ENCODE assay signal across 8 cellular contexts in the genomic region with DNA sequence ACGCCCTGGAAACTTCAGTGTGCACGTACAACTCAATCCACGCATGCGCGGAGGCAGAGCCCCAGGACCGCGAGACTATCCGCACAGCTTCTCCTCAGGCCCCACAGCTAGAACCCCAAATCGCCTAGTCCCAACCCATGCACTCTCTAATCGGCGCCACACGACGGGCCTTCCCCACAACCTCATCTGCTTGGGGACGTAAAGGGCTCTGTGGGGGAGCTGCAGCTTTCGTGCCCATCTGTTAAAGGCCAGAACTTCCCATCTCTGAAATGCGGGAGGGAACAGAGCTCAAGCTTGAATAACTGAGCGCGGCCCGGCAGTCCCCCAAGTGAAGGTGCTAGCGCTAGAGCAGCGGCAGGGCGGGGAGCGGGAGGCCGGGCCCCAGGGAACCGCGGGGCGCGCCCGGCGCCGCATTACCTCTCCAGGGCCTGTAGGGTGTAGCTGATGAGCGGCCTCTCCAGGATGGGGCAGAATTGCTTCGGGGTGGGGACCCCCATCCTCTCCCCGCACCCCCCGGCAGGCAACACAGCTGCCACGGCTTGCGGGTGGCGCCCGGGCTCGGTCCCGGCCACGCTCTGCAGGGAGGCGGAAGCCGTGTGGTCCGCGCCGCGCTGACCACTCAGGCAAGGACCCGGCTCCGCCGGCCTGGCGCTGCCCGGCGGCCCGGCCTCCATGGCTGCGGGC. TPM values are rescaled to one million over a fixed set of nuclear protein-coding genes. Genes with fewer than 3 reads are reported as not detected.
DNase-seq lines count a peak whose midpoint lies in the region; ATAC-seq, FAIRE-seq and TF ChIP-seq lines count a peak whose summit lies in the region.

No MANE protein-coding gene starts in this region.

- peak overlapping the region; percentile 67 for H3K4me3 ChIP-seq in CD8-positive, alpha-beta T cell (ENCODE audit: low read depth, low read length)
- H3K4me3 ChIP-seq in HL-60 (replicated peaks; ENCODE audit: insufficient read depth, low read length) = peak overlapping the region; percentile 40
- H3K4me3 ChIP-seq in endothelial cell of umbilical vein (replicated peaks in 1 of 3; ENCODE audit: insufficient read depth in 1 of 3, low read depth in 1 of 3, low read length in 3 of 3) = peak overlapping the region; percentile 50 to 66 (median 54)

- H3K27me3 ChIP-seq in CD8-positive, alpha-beta T cell (ENCODE audit: insufficient read depth, low read length) = no peaks in the 10 kb centered on the region
- H3K27me3 ChIP-seq in HL-60 (ENCODE audit: insufficient read depth, poor library complexity, severe bottlenecking) = no peaks in the 10 kb centered on the region
- H3K27me3 ChIP-seq in endothelial cell of umbilical vein (ENCODE audit: control insufficient read depth in 2 of 2, insufficient read depth in 2 of 2, low read length in 2 of 2) = no peaks in the 10 kb centered on the region

- H3K9me3 Mint-ChIP-seq in CD8-positive, alpha-beta T cell = no peaks in the 10 kb centered on the region
- peaks cover 6% of the 10 kb centered on the region for H3K9me3 Mint-ChIP-seq in mesothelial cell of epicardium

- peak; percentile 46 to 90 (median 81) for DNase-seq in CD8-positive, alpha-beta T cell
- DNase-seq in HL-60 (ENCODE audit: low read depth in 1 of 2, low spot score in 1 of 2) (peak; percentile 41 to 81), NOMO-1 treated with dmso at 0.1 percent for 144 hours (lab: John Stamatoyannopoulos, UW; ENCODE audit: unreplicated experiment) (peak; percentile 62), endothelial cell of umbilical vein (ENCODE audit: low read depth, low spot score) (peak; percentile 92), mesothelial cell of epicardium (ENCODE audit: low spot score in 2 of 2, unreplicated experiment in 2 of 2) (peak; percentile 71 to 83)
- DNase-seq in activated CD8-positive, alpha-beta memory T cell treated with anti-CD3 and anti-CD28 coated beads, Interleukin-2, amount 50 U/mL, for 4 hours = peak; percentile 80
- peak; percentile 70 to 74 for DNase-seq in stimulated activated CD8-positive, alpha-beta memory T cell treated with anti-CD3 and anti-CD28 coated beads, Interleukin-15, amount 100 ng/mL, for 4 hours (ENCODE audit: low read depth in 2 of 2)

- peak overlapping the region; percentile 92 for H2AFZ ChIP-seq in endothelial cell of umbilical vein (ENCODE audit: low read depth, low read length)

- no peaks in the 10 kb centered on the region for H3K9me1 ChIP-seq in endothelial cell of umbilical vein (replicated peaks; ENCODE audit: control insufficient read depth, extremely low read depth, insufficient read depth, low read length)

- H3K36me3 ChIP-seq in CD8-positive, alpha-beta T cell (ENCODE audit: insufficient read depth, low read length) = no peaks in the 10 kb centered on the region
- no peaks in the 10 kb centered on the region for H3K36me3 ChIP-seq in endothelial cell of umbilical vein (ENCODE audit: control insufficient read depth in 2 of 2, extremely low read depth in 1 of 2, insufficient read depth in 2 of 2, low read length in 2 of 2)

- TSS peak; percentile 70 for BruUV-seq in endothelial cell of umbilical vein (replicated peaks; lab: Mats Ljungman, UMichigan)

- H3K27ac ChIP-seq in CD8-positive, alpha-beta T cell (ENCODE audit: low read depth, low read length) = peak overlapping the region; percentile 68
- H3K27ac ChIP-seq in HL-60 (replicated peaks) (peak overlapping the region; percentile 67), endothelial cell of umbilical vein (ENCODE audit: insufficient read depth, low read depth, low read length) (peak overlapping the region; percentile 82)

- peaks cover 29% of the 10 kb centered on the region for H3K4me1 Mint-ChIP-seq in CD8-positive, alpha-beta T cell (ENCODE audit: low read depth)
- peaks cover 27% of the 10 kb centered on the region for H3K4me1 Mint-ChIP-seq in mesothelial cell of epicardium

- POLR2A ChIA-PET in CD8-positive, alpha-beta T cell (lab: Charles Lee) = interaction anchor here (0.6 to 3.1 kb wide), 7 partner anchors 8 to 877 kb away, joined by 3 to 28 read pairs (median 4); partner anchors contain the start of genes AHR, ANKMY2 and BZW2
- POLR2A ChIA-PET in endothelial cell of umbilical vein (lab: Charles Lee) = interaction anchor here (1.1 kb wide), 1 partner anchor 323 kb away, joined by 5 read pairs; no protein-coding TSS in a partner anchor

- peaks cover 15% of the 10 kb centered on the region for H3K4me1 ChIP-seq in CD8-positive, alpha-beta T cell (ENCODE audit: insufficient read depth, low read length)
- peaks cover 13% of the 10 kb centered on the region for H3K4me1 ChIP-seq in endothelial cell of umbilical vein (ENCODE audit: control insufficient read depth, extremely low read depth, insufficient read depth, low read length)

- H3K9ac ChIP-seq in endothelial cell of umbilical vein (replicated peaks; ENCODE audit: extremely low read depth, insufficient read depth, low read length) = peak overlapping the region; percentile 93

- CTCF ChIA-PET in CD8-positive, alpha-beta T cell (lab: Charles Lee) = interaction anchor here (0.9 to 2.6 kb wide), 6 partner anchors 11 to 225 kb away, joined by 3 to 11 read pairs (median 3); partner anchors contain the start of genes ANKMY2 and BZW2
- CTCF ChIA-PET in endothelial cell of umbilical vein (lab: Charles Lee) = interaction anchor here (0.9 to 2.7 kb wide), 9 partner anchors 9 to 728 kb away, joined by 3 to 15 read pairs (median 3); no protein-coding TSS in a partner anchor

- dilution Hi-C loops in endothelial cell of umbilical vein (cut with MboI; ENCODE audit: extremely low pct_ligation_motif_present, low sequenced_read_pairs) = no loop called here

- intact Hi-C loops in CD8-positive, alpha-beta T cell (cut with DNase I, micrococcal nuclease) = loop anchor here (1.0 to 10.0 kb wide), 6 partner anchors 222 to 1522 kb away; partner anchors contain the start of genes AHR (in 1 of the 2), ANKMY2 (in 1 of the 2) and SNX13 (in 1 of the 2)
- intact Hi-C loops in endothelial cell of umbilical vein (cut with micrococcal nuclease) = loop anchor here (5.0 to 10.0 kb wide), 3 partner anchors 293 to 736 kb away; partner anchors contain the start of gene MEOX2

- H3K27ac Mint-ChIP-seq in CD8-positive, alpha-beta T cell = peak overlapping the region; percentile 93
- peak overlapping the region; percentile 98 for H3K27ac Mint-ChIP-seq in mesothelial cell of epicardium

- ATAC-seq in CD8-positive, alpha-beta T cell = peak; percentile 92
- peak; percentile 82 for ATAC-seq in GM19463 (IDR thresholded peaks at IDR 0.05; ENCODE audit: unreplicated experiment)

- H3K4me2 ChIP-seq in endothelial cell of umbilical vein (ENCODE audit: insufficient read depth, low read length) = peak overlapping the region; percentile 88

- peak; percentile 88 for TF ChIP-seq POLR2A in endothelial cell of umbilical vein (IDR thresholded peaks at IDR 0.05; ENCODE audit: low read depth, low read length)

- TF ChIP-seq CTCF in CD8-positive, alpha-beta T cell (IDR thresholded peaks at IDR 0.05) = no peak
- TF ChIP-seq CTCF in HL-60 (IDR thresholded peaks at IDR 0.05; ENCODE audit: insufficient read depth, low read length) (no peak), endothelial cell of umbilical vein (IDR thresholded peaks at IDR 0.05; ENCODE audit: extremely low read depth in 1 of 2, insufficient read depth in 1 of 2, low read depth in 1 of 2, low read length in 2 of 2) (peak in 1 of 2 donors; percentile 38), mesothelial cell of epicardium (IDR thresholded peaks at IDR 0.05; ENCODE audit: unreplicated experiment) (peak; percentile 17)

- H3K36me3 Mint-ChIP-seq in CD8-positive, alpha-beta T cell = peaks cover 3% of the 10 kb centered on the region
- H3K36me3 Mint-ChIP-seq in mesothelial cell of epicardium = peaks cover 3% of the 10 kb centered on the region

- H3K79me2 ChIP-seq in endothelial cell of umbilical vein (ENCODE audit: control insufficient read depth, insufficient read depth, low read length) = no peaks in the 10 kb centered on the region

- peak; percentile 73 for FAIRE-seq in endothelial cell of umbilical vein (lab: Jason Lieb, UNC)

- H4K20me1 ChIP-seq in endothelial cell of umbilical vein (replicated peaks; ENCODE audit: control insufficient read depth, extremely low read depth, insufficient read depth, low read length) = no peaks in the 10 kb centered on the region

- no peaks in the 10 kb centered on the region for H3K27me3 Mint-ChIP-seq in CD8-positive, alpha-beta T cell (ENCODE audit: low read depth)
- no peaks in the 10 kb centered on the region for H3K27me3 Mint-ChIP-seq in mesothelial cell of epicardium (ENCODE audit: low read depth)

- H3K4me3 Mint-ChIP-seq in CD8-positive, alpha-beta T cell = peak overlapping the region; percentile 87
- H3K4me3 Mint-ChIP-seq in mesothelial cell of epicardium = peak overlapping the region; percentile 85

- no peaks in the 10 kb centered on the region for H3K9me3 ChIP-seq in CD8-positive, alpha-beta T cell (ENCODE audit: low read length)
- H3K9me3 ChIP-seq in endothelial cell of umbilical vein (replicated peaks; ENCODE audit: control insufficient read depth, insufficient read depth, low read length) = no peaks in the 10 kb centered on the region

TF ChIP-seq in endothelial cell of umbilical vein, 7 proteins besides CTCF, POLR2A, EP300 and RAD21 (continues in another document):
- peak; percentile 47 for TF ChIP-seq POLR2AphosphoS5 (IDR thresholded peaks at IDR 0.05; ENCODE audit: insufficient read depth, low read depth, low read length)

RNA-seq across cellular contexts. Expression of gene CRPPA, which starts 0.5 kb away (rescaled TPM):
- total RNA-seq in CD8-positive, alpha-beta T cell = 1 to 10 TPM in 1 of 2 experiments, under 1 TPM in 1; 0.92 to 1.2 TPM
- total RNA-seq in endothelial cell of umbilical vein = 2.9 and 3.5 TPM in 2 replicates
- polyA plus RNA-seq in endothelial cell of umbilical vein = 0.58 and 0.64 TPM in 2 replicates
- polyA plus RNA-seq in endothelial cell of umbilical vein (2011; cell fraction: cytosol; rRNA removed) = 0.65 and 0.81 TPM in 2 replicates
- polyA plus RNA-seq in endothelial cell of umbilical vein (2011; cell fraction: nucleus; rRNA removed) = 1.6 and 2.1 TPM in 2 replicates
- 0.61 and 1.4 TPM in 2 replicates for polyA plus RNA-seq in endothelial cell of umbilical vein (2012)
- polyA minus RNA-seq in endothelial cell of umbilical vein = 2.2 TPM in 2 replicates
- polyA minus RNA-seq in endothelial cell of umbilical vein (2011; cell fraction: cytosol; rRNA and poly(A)+ RNA removed) = not detected
- polyA minus RNA-seq in endothelial cell of umbilical vein (2011; cell fraction: nucleus; rRNA and poly(A)+ RNA removed) = 11.1 and 12.8 TPM in 2 replicates
- total RNA-seq in mesothelial cell of epicardium = 4.0 to 4.4 TPM (median 4.1 TPM) in 3 replicates

RNA-seq across cellular contexts. Expression of gene SOSTDC1, which starts 44.7 kb away (rescaled TPM):
- total RNA-seq in CD8-positive, alpha-beta T cell = not detected
- total RNA-seq in endothelial cell of umbilical vein = not detected in 2 replicates
- not detected in 2 replicates for polyA plus RNA-seq in endothelial cell of umbilical vein
- polyA plus RNA-seq in endothelial cell of umbilical vein (2011; cell fraction: cytosol; rRNA removed) = not detected in 2 replicates
- polyA plus RNA-seq in endothelial cell of umbilical vein (2011; cell fraction: nucleus; rRNA removed) = not detected in 2 replicates
- not detected in 2 replicates for polyA plus RNA-seq in endothelial cell of umbilical vein (2012)
- polyA minus RNA-seq in endothelial cell of umbilical vein = not detected in 2 replicates
- polyA minus RNA-seq in endothelial cell of umbilical vein (2011; cell fraction: cytosol; rRNA and poly(A)+ RNA removed) = not detected
- not detected in 2 replicates for polyA minus RNA-seq in endothelial cell of umbilical vein (2011; cell fraction: nucleus; rRNA and poly(A)+ RNA removed)
- 12.7 to 13.6 TPM (median 13.0 TPM) in 3 replicates for total RNA-seq in mesothelial cell of epicardium

Comparison
In these comparisons a context has a peak if more than half of its experiments do, and no peak if none do; other contexts are left out.
1. Peak in every context shown above with its lines: DNase-seq, ATAC-seq, H3K4me3 ChIP-seq and H3K27ac ChIP-seq.
2. RNA of gene SOSTDC1, which starts 44.7 kb away (total RNA-seq): 12.7 to 13.6 TPM in mesothelial cell of epicardium; not detected in CD8-positive, alpha-beta T cell and not detected in endothelial cell of umbilical vein; every median in the first group is over 10 times any median in the second.